ENCODE assay signal across 16 cellular contexts in the genomic region with DNA sequence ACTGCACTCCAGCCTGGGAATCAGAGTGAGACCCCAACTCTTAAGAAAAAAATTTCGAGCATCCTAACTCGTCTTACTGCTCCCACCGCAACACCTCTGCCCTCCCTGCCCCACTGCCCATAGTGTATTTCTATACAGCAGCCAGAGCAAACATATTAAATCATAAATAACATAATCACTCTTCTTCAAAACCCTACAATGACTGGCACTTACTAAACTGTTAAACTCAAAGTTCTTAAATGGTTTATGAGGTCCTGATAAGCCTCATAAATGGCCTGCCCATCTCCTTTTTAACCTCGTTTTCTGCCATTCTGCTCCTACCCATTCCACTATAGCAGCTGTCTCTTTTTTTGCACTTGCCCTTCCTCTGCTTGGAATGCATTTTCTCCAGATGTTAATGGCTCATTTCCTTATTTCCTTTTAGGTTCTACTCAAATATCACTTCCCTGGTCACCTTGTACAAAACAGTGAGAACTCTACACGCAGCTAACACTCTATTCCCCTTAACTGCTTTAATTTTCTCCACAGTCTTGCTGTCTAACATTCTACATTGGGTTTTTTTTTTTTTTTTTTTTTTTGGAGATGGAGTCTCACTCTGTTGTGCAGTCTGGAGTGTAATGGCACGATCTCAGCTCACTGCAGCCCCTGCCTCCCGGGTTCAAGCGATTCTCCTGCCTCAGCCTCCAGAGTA. TPM values are rescaled to one million over a fixed set of nuclear protein-coding genes. Genes with fewer than 3 reads are reported as not detected.
DNase-seq lines count a peak whose midpoint lies in the region; ATAC-seq and TF ChIP-seq lines count a peak whose summit lies in the region.
"Had no signal": no experiment of that assay in that cellular context is flagged by ENCODE, and none has a peak within 500 bp of the region (broad histone marks: within the 10 kb centered on the region; RNA-seq: fewer than 3 reads in every experiment).

No MANE protein-coding gene starts in this region.

- H3K36me3 Mint-ChIP-seq in T-helper 17 cell (ENCODE audit: low read depth), result no peaks in the 10 kb centered on the region
- H3K36me3 Mint-ChIP-seq in stimulated activated naive B cell treated with anti-CD40 and anti-IgM and Interleukin-4, amounts not matched to agents 10 μg/mL and 1 μg/mL and 100 μg/mL, for 72 hours, result peaks cover 0 to 5% of the 10 kb centered on the region in 2 donors

- peaks cover 41% of the 10 kb centered on the region for H3K4me1 Mint-ChIP-seq in T-helper 17 cell
- H3K4me1 Mint-ChIP-seq in stimulated activated naive B cell treated with anti-CD40 and anti-IgM and Interleukin-4, amounts not matched to agents 10 μg/mL and 1 μg/mL and 100 μg/mL, for 72 hours, result peaks cover 34 to 58% of the 10 kb centered on the region in 2 donors

- DNase-seq in HFF-Myc (ENCODE audit: extremely low read depth, low read depth) (peak; percentile 11), T-helper 17 cell (no peak), left colon (no peak), NCI-H2196 treated with DMSO at 0.1 percent for 48 hours (lab: John Stamatoyannopoulos, UW; ENCODE audit: unreplicated experiment) (no peak), activated gamma-delta T cell (lab: John Stamatoyannopoulos, UW) (no peak), DMS53 (lab: John Stamatoyannopoulos, UW) (no peak)
- DNase-seq in stimulated activated naive B cell treated with anti-CD40 and anti-IgM and Interleukin-4, amounts not matched to agents 10 μg/mL and 1 μg/mL and 100 μg/mL, for 72 hours, result no peak
- DNase-seq: BE2C, DND-41, H9, KG1, NCI-H1436, NCI-H2029 treated with DMSO at 0.1 percent for 48 hours, NCI-H510A treated with DMSO at 0.1 percent for 48 hours, PC-9 had no signal

- no peaks in the 10 kb centered on the region for H3K27me3 Mint-ChIP-seq in T-helper 17 cell
- H3K27me3 Mint-ChIP-seq in stimulated activated naive B cell treated with anti-CD40 and anti-IgM and Interleukin-4, amounts not matched to agents 10 μg/mL and 1 μg/mL and 100 μg/mL, for 72 hours, result no peaks in the 10 kb centered on the region

- ATAC-seq in T-helper 17 cell, result no peak
- ATAC-seq in left colon, result peak; percentile 14
- ATAC-seq in stimulated activated naive B cell treated with anti-CD40 and anti-IgM and Interleukin-4, amounts not matched to agents 10 μg/mL and 1 μg/mL and 100 μg/mL, for 72 hours (replicated peaks), result no peak

- no peak overlapping the region for H3K4me3 ChIP-seq in HFF-Myc (replicated peaks; ENCODE audit: low read depth, low read length)
- H3K4me3 ChIP-seq: PC-9, SK-N-MC had no signal

- intact Hi-C loops in left colon (cut with DNase I, micrococcal nuclease), result no loop called here

- TF ChIP-seq CTCF in HFF-Myc (IDR thresholded peaks at IDR 0.05; ENCODE audit: low read depth, low read length, missing control alignments), result no peak

- H3K9me3 Mint-ChIP-seq in stimulated activated naive B cell treated with anti-CD40 and anti-IgM and Interleukin-4, amounts not matched to agents 10 μg/mL and 1 μg/mL and 100 μg/mL, for 72 hours, result peaks cover 0 to 2% of the 10 kb centered on the region in 2 donors
- H3K9me3 Mint-ChIP-seq: H9 had no signal

- H3K4me3 Mint-ChIP-seq in T-helper 17 cell, result peak overlapping the region; percentile 46
- no peak overlapping the region for H3K4me3 Mint-ChIP-seq in stimulated activated naive B cell treated with anti-CD40 and anti-IgM and Interleukin-4, amounts not matched to agents 10 μg/mL and 1 μg/mL and 100 μg/mL, for 72 hours
- H3K4me3 Mint-ChIP-seq: H9 had no signal

- no peaks in the 10 kb centered on the region for H3K9me3 ChIP-seq in T-helper 17 cell (ENCODE audit: control insufficient read depth, low read length, poor library complexity, severe bottlenecking)
- H3K9me3 ChIP-seq: BE2C had no signal

- H3K27ac Mint-ChIP-seq in T-helper 17 cell, result peak overlapping the region; percentile 17
- H3K27ac Mint-ChIP-seq in stimulated activated naive B cell treated with anti-CD40 and anti-IgM and Interleukin-4, amounts not matched to agents 10 μg/mL and 1 μg/mL and 100 μg/mL, for 72 hours, result peak overlapping the region; percentile 4

RNA-seq across cellular contexts. Expression of a gene that starts 45.2 kb away (rescaled TPM):
- total RNA-seq in T-helper 17 cell (100 to 1,000 TPM; 123 to 131 TPM), left colon (10 to 100 TPM; 20.6 to 21.0 TPM)

Comparison
In these comparisons a context has a peak if more than half of its experiments do, and no peak if none do; other contexts are left out.
1. RNA of a gene that starts 45.2 kb away (total RNA-seq): 123 to 131 TPM in T-helper 17 cell; 20.6 to 21.0 TPM in left colon; every median in the first group is over 4 times any median in the second.